ENCODE assay signal across 29 cellular contexts in the genomic region with DNA sequence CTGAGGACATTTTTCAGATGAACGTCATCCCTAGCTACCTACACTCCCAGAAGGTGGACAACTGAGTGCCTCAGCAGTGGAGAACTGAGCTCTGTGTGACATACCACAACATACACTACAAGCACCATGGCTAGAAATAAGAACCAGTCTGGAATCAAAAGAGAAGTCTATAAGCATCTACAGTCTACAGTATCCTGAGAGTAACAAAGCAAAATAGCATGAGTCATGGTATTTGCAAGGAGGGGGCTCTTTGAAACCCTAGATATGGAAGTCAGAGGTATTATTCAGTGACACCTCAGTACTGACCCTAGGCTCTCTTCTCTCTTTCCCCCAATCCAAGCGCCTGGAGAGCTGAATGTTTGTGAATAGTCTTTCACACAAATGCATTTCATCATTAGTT.
"Had no signal": no experiment of that assay in that cellular context is flagged by ENCODE, and none has a peak within 500 bp of the region (broad histone marks: within the 10 kb centered on the region; RNA-seq: fewer than 3 reads in every experiment).

No MANE protein-coding gene starts in this region.

- H3K9me3 Mint-ChIP-seq: activated CD4-positive, alpha-beta memory T cell treated with anti-CD3 and anti-CD28 coated beads, Interleukin-2, amount 10 ng/mL, durations not matched to agents 7 days and 5 days; activated CD4-positive, alpha-beta T cell treated with anti-CD3 and anti-CD28 coated beads, Interleukin-2, amount 10 ng/mL, durations not matched to agents 24 days and 14 days; activated naive CD4-positive, alpha-beta T cell treated with anti-CD3 and anti-CD28 coated beads for 36 hours; activated naive CD8-positive, alpha-beta T cell treated with anti-CD3 and anti-CD28 coated beads for 36 hours; endodermal cell; mesothelial cell of epicardium; T-helper 1 cell treated with Interleukin-12 subunit alpha and Interleukin-12 subunit beta and Interleukin-4 antibody, amounts not matched to agents 30 μg/mL and 1 μg/mL, for 36 hours had no signal

- H3K27me3 Mint-ChIP-seq: activated CD4-positive, alpha-beta memory T cell treated with anti-CD3 and anti-CD28 coated beads, Interleukin-2, amount 10 ng/mL, durations not matched to agents 7 days and 5 days; activated CD4-positive, alpha-beta T cell treated with anti-CD3 and anti-CD28 coated beads, Interleukin-2, amount 10 ng/mL, durations not matched to agents 24 days and 14 days; activated CD8-positive, alpha-beta memory T cell treated with anti-CD3 and anti-CD28 coated beads, Interleukin-2, amount 10 ng/mL, durations not matched to agents 7 days and 5 days; activated naive CD8-positive, alpha-beta T cell treated with anti-CD3 and anti-CD28 coated beads for 36 hours; naive thymus-derived CD4-positive, alpha-beta T cell had no signal

- H3K4me1 ChIP-seq: prostate gland had no signal

- DNase-seq: activated CD4-positive, alpha-beta memory T cell treated with anti-CD3 and anti-CD28 coated beads, Interleukin-2, amount 10 ng/mL, durations not matched to agents 7 days and 5 days; activated CD4-positive, alpha-beta T cell treated with anti-CD3 and anti-CD28 coated beads, Interleukin-2, amount 10 ng/mL, durations not matched to agents 24 days and 14 days; activated CD4-positive, CD25-positive, alpha-beta regulatory T cell treated with anti-CD3 and anti-CD28 coated beads, Interleukin-2, amount 50 U/mL, for 72 hours; activated CD8-positive, alpha-beta memory T cell treated with anti-CD3 and anti-CD28 coated beads, Interleukin-2, amount 10 ng/mL, durations not matched to agents 7 days and 5 days; activated effector memory CD4-positive, alpha-beta T cell treated with anti-CD3 and anti-CD28 coated beads, Interleukin-2, amount 50 U/mL, for 16 hours; activated naive CD4-positive, alpha-beta T cell treated with anti-CD3 and anti-CD28 coated beads for 36 hours; activated naive CD8-positive, alpha-beta T cell treated with anti-CD3 and anti-CD28 coated beads for 36 hours; adrenal gland; caudate nucleus; endodermal cell; left colon; mammary epithelial cell; naive thymus-derived CD4-positive, alpha-beta T cell; pancreas; retina; sigmoid colon; small intestine; stimulated activated CD4-positive, alpha-beta T cell treated with anti-CD3 and anti-CD28 coated beads, Interleukin-1b, Interleukin-23, amount 100 ng/mL, for 48 hours; stimulated activated CD4-positive, alpha-beta T cell treated with anti-CD3 and anti-CD28 coated beads, Interleukin-4, amount 100 ng/mL, for 4 hours; stimulated activated CD8-positive, alpha-beta memory T cell treated with anti-CD3 and anti-CD28 coated beads, Interleukin-4, amount 100 ng/mL, for 48 hours; stimulated activated naive CD4-positive, alpha-beta T cell; SW 1271; T1000; testis; transverse colon had no signal

- H3K36me3 Mint-ChIP-seq: mesothelial cell of epicardium had no signal

- H3K9me3 ChIP-seq: adrenal gland, esophagus muscularis mucosa, pancreas, prostate gland, sigmoid colon, testis, transverse colon had no signal

- H3K27ac ChIP-seq: adrenal gland, esophagus muscularis mucosa, pancreas, prostate gland, sigmoid colon, testis, transverse colon had no signal

- H3K36me3 ChIP-seq: adrenal gland, esophagus muscularis mucosa, pancreas, prostate gland, sigmoid colon, transverse colon had no signal

- H3K4me3 ChIP-seq: adrenal gland, esophagus muscularis mucosa, pancreas, prostate gland, sigmoid colon, testis, transverse colon had no signal

- H3K27me3 ChIP-seq: adrenal gland, esophagus muscularis mucosa, pancreas, sigmoid colon, testis, transverse colon had no signal

- H3K4me1 Mint-ChIP-seq: mesothelial cell of epicardium had no signal

- H3K4me3 Mint-ChIP-seq: activated CD4-positive, alpha-beta memory T cell treated with anti-CD3 and anti-CD28 coated beads, Interleukin-2, amount 10 ng/mL, durations not matched to agents 7 days and 5 days; activated CD4-positive, alpha-beta T cell treated with anti-CD3 and anti-CD28 coated beads, Interleukin-2, amount 10 ng/mL, durations not matched to agents 24 days and 14 days; activated CD8-positive, alpha-beta memory T cell treated with anti-CD3 and anti-CD28 coated beads, Interleukin-2, amount 10 ng/mL, durations not matched to agents 7 days and 5 days; activated naive CD4-positive, alpha-beta T cell treated with anti-CD3 and anti-CD28 coated beads for 36 hours; activated naive CD8-positive, alpha-beta T cell treated with anti-CD3 and anti-CD28 coated beads for 36 hours; endodermal cell; mesothelial cell of epicardium; naive thymus-derived CD4-positive, alpha-beta T cell; T-helper 1 cell treated with Interleukin-12 subunit alpha and Interleukin-12 subunit beta and Interleukin-4 antibody, amounts not matched to agents 30 μg/mL and 1 μg/mL, for 36 hours had no signal

- ATAC-seq: activated CD8-positive, alpha-beta memory T cell treated with anti-CD3 and anti-CD28 coated beads, Interleukin-2, amount 10 ng/mL, durations not matched to agents 7 days and 5 days; left colon; naive thymus-derived CD4-positive, alpha-beta T cell; pancreas had no signal

- H3K27ac Mint-ChIP-seq: activated CD4-positive, alpha-beta memory T cell treated with anti-CD3 and anti-CD28 coated beads, Interleukin-2, amount 10 ng/mL, durations not matched to agents 7 days and 5 days; activated CD4-positive, alpha-beta T cell treated with anti-CD3 and anti-CD28 coated beads, Interleukin-2, amount 10 ng/mL, durations not matched to agents 24 days and 14 days; activated CD8-positive, alpha-beta memory T cell treated with anti-CD3 and anti-CD28 coated beads, Interleukin-2, amount 10 ng/mL, durations not matched to agents 7 days and 5 days; activated naive CD4-positive, alpha-beta T cell treated with anti-CD3 and anti-CD28 coated beads for 36 hours; activated naive CD8-positive, alpha-beta T cell treated with anti-CD3 and anti-CD28 coated beads for 36 hours; endodermal cell; mesothelial cell of epicardium; T-helper 1 cell treated with Interleukin-12 subunit alpha and Interleukin-12 subunit beta and Interleukin-4 antibody, amounts not matched to agents 30 μg/mL and 1 μg/mL, for 36 hours had no signal
